Comparison of ENCODE assay signal across 18 cellular contexts in genomic region chr1:9086060-9086459, GRCh38. TPM values are rescaled to one million over a fixed set of nuclear protein-coding genes. Genes with fewer than 3 reads are reported as not detected.
A peak's percentile ranks its signal among the peaks of the same experiment; 100 is the strongest.
DNase-seq lines count a peak whose midpoint lies in the region; ATAC-seq and TF ChIP-seq lines count a peak whose summit lies in the region.
"Had no signal": no experiment of that assay in that cellular context is flagged by ENCODE, and none has a peak within 500 bp of the region (broad histone marks: within the 10 kb centered on the region; RNA-seq: fewer than 3 reads in every experiment).

No MANE protein-coding gene starts in this region.

- H3K9me3 Mint-ChIP-seq in nephron progenitor cell (peaks cover 29% of the 10 kb centered on the region), progenitor cell of endocrine pancreas (ENCODE audit: low read depth) (peaks cover 8% of the 10 kb centered on the region)
- H3K9me3 Mint-ChIP-seq in naive thymus-derived CD4-positive, alpha-beta T cell: no peaks in the 10 kb centered on the region
- H3K9me3 Mint-ChIP-seq: activated CD4-positive, alpha-beta memory T cell treated with anti-CD3 and anti-CD28 coated beads, Interleukin-2, amount 10 ng/mL, durations not matched to agents 7 days and 5 days had no signal

- H3K27me3 Mint-ChIP-seq in nephron progenitor cell (ENCODE audit: low read depth, poor library complexity) (peaks cover 14% of the 10 kb centered on the region), progenitor cell of endocrine pancreas (peaks cover 7% of the 10 kb centered on the region)
- H3K27me3 Mint-ChIP-seq in naive thymus-derived CD4-positive, alpha-beta T cell: peaks cover 5 to 31% (median 5%) of the 10 kb centered on the region in 5 donors

- H3K27me3 ChIP-seq in esophagus (ENCODE audit: control insufficient read depth in 1 of 2, insufficient read depth in 2 of 2, low read length in 2 of 2) (no peaks in the 10 kb centered on the region), body of pancreas (no peaks in the 10 kb centered on the region), colonic mucosa (no peaks in the 10 kb centered on the region)
- no peaks in the 10 kb centered on the region for H3K27me3 ChIP-seq in naive thymus-derived CD4-positive, alpha-beta T cell (ENCODE audit: control insufficient read depth in 2 of 2, insufficient read depth in 2 of 2, low read length in 2 of 2)

- TF ChIP-seq CTCF in nephron progenitor cell (IDR thresholded peaks at IDR 0.05) (no peak), progenitor cell of endocrine pancreas (IDR thresholded peaks at IDR 0.05; ENCODE audit: unreplicated experiment) (no peak), body of pancreas (IDR thresholded peaks at IDR 0.05) (no peak), colonic mucosa (IDR thresholded peaks at IDR 0.05) (no peak)

- H3K4me1 ChIP-seq in esophagus (ENCODE audit: control insufficient read depth in 2 of 2, insufficient read depth in 2 of 2, low read length in 1 of 2) (peaks cover 0 to 5% of the 10 kb centered on the region in 2 donors), body of pancreas (peaks cover 25% of the 10 kb centered on the region), colonic mucosa (peaks cover 4% of the 10 kb centered on the region)
- no peaks in the 10 kb centered on the region for H3K4me1 ChIP-seq in naive thymus-derived CD4-positive, alpha-beta T cell (ENCODE audit: control insufficient read depth in 2 of 2, insufficient read depth in 2 of 2, low read length in 2 of 2)

- intact Hi-C loops in body of pancreas (cut with DNase I) (no loop called here), colonic mucosa (cut with DNase I) (no loop called here)
- intact Hi-C loops in naive thymus-derived CD4-positive, alpha-beta T cell (cut with micrococcal nuclease): no loop called here

- CTCF ChIA-PET in naive thymus-derived CD4-positive, alpha-beta T cell (lab: Charles Lee): no interaction called here

- WGBS in esophagus, 2 donors: 26 to 38% methylated on average over 5 of the region's 5 CpGs
- WGBS in body of pancreas, 2 donors: 73 to 81% methylated on average over 5 of the region's 5 CpGs

- no peak overlapping the region for H3K9ac ChIP-seq in colonic mucosa (ENCODE audit: low read depth in 2 of 2, low read length in 2 of 2)

- H3K4me3 Mint-ChIP-seq in nephron progenitor cell (no peak overlapping the region), progenitor cell of endocrine pancreas (ENCODE audit: low read depth) (no peak overlapping the region)
- H3K4me3 Mint-ChIP-seq in naive thymus-derived CD4-positive, alpha-beta T cell: no peak overlapping the region
- H3K4me3 Mint-ChIP-seq: activated CD4-positive, alpha-beta memory T cell treated with anti-CD3 and anti-CD28 coated beads, Interleukin-2, amount 10 ng/mL, durations not matched to agents 7 days and 5 days had no signal

- no peak overlapping the region for H3K4me3 ChIP-seq in esophagus (ENCODE audit: low read depth in 1 of 2, low read length in 2 of 2)
- H3K4me3 ChIP-seq in body of pancreas: no peak overlapping the region
- H3K4me3 ChIP-seq in colonic mucosa: no peak overlapping the region
- no peak overlapping the region for H3K4me3 ChIP-seq in naive thymus-derived CD4-positive, alpha-beta T cell (ENCODE audit: low read length)

- H3K9me3 ChIP-seq in esophagus (ENCODE audit: control insufficient read depth in 2 of 2, insufficient read depth in 1 of 2, low read depth in 1 of 2, low read length in 1 of 2) (no peaks in the 10 kb centered on the region), body of pancreas (no peaks in the 10 kb centered on the region), colonic mucosa (no peaks in the 10 kb centered on the region)
- no peaks in the 10 kb centered on the region for H3K9me3 ChIP-seq in naive thymus-derived CD4-positive, alpha-beta T cell (ENCODE audit: control insufficient read depth in 2 of 3, low read length in 3 of 3)

- H3K27ac Mint-ChIP-seq in nephron progenitor cell: peak overlapping the region; percentile 35
- no peak overlapping the region for H3K27ac Mint-ChIP-seq in progenitor cell of endocrine pancreas
- H3K27ac Mint-ChIP-seq in naive thymus-derived CD4-positive, alpha-beta T cell: no peak overlapping the region
- H3K27ac Mint-ChIP-seq: activated CD4-positive, alpha-beta memory T cell treated with anti-CD3 and anti-CD28 coated beads, Interleukin-2, amount 10 ng/mL, durations not matched to agents 7 days and 5 days had no signal

- TF ChIP-seq POLR2A in body of pancreas (IDR thresholded peaks at IDR 0.05): no peak

- H3K36me3 ChIP-seq in esophagus (ENCODE audit: control insufficient read depth in 2 of 2, insufficient read depth in 2 of 2, low read length in 1 of 2): no peaks in the 10 kb centered on the region
- H3K36me3 ChIP-seq in body of pancreas (replicated peaks in 1 of 2; ENCODE audit: insufficient read depth in 1 of 2, low read depth in 2 of 2): no peaks in the 10 kb centered on the region
- no peaks in the 10 kb centered on the region for H3K36me3 ChIP-seq in colonic mucosa
- H3K36me3 ChIP-seq in naive thymus-derived CD4-positive, alpha-beta T cell (ENCODE audit: control insufficient read depth in 2 of 3, insufficient read depth in 3 of 3, low read length in 3 of 3): no peaks in the 10 kb centered on the region

- H3K4me1 Mint-ChIP-seq in nephron progenitor cell (peaks cover 33% of the 10 kb centered on the region), progenitor cell of endocrine pancreas (ENCODE audit: low read depth) (peaks cover 8% of the 10 kb centered on the region)
- H3K4me1 Mint-ChIP-seq in naive thymus-derived CD4-positive, alpha-beta T cell: peaks cover 10 to 25% (median 13%) of the 10 kb centered on the region in 7 donors

- no peak for ATAC-seq in body of pancreas
- ATAC-seq in naive thymus-derived CD4-positive, alpha-beta T cell: no peak
- ATAC-seq: left lobe of liver, Panc1 had no signal

- H3K27ac ChIP-seq in esophagus (ENCODE audit: low read depth in 2 of 2, low read length in 1 of 2) (peak overlapping the region; percentile 58 to 83), body of pancreas (no peak overlapping the region), colonic mucosa (no peak overlapping the region)
- no peak overlapping the region for H3K27ac ChIP-seq in naive thymus-derived CD4-positive, alpha-beta T cell (ENCODE audit: low read depth, low read length)

- POLR2A ChIA-PET in naive thymus-derived CD4-positive, alpha-beta T cell (lab: Charles Lee): no interaction called here

- H3K36me3 Mint-ChIP-seq in nephron progenitor cell (ENCODE audit: low read depth): peaks cover 15% of the 10 kb centered on the region
- peaks cover 2% of the 10 kb centered on the region for H3K36me3 Mint-ChIP-seq in progenitor cell of endocrine pancreas (ENCODE audit: insufficient read depth)
- peaks cover 0 to 1% (median 0%) of the 10 kb centered on the region in 5 donors for H3K36me3 Mint-ChIP-seq in naive thymus-derived CD4-positive, alpha-beta T cell

- peak; percentile 90 for DNase-seq in DMS79 (lab: John Stamatoyannopoulos, UW)
- peak; percentile 53 for DNase-seq in NCI-H187 treated with DMSO at 0.1 percent for 48 hours (lab: John Stamatoyannopoulos, UW)
- no peak for DNase-seq in nephron progenitor cell
- no peak for DNase-seq in progenitor cell of endocrine pancreas (ENCODE audit: low spot score, unreplicated experiment)
- no peak for DNase-seq in body of pancreas
- no peak for DNase-seq in colonic mucosa
- DNase-seq in naive thymus-derived CD4-positive, alpha-beta T cell: no peak
- DNase-seq: activated CD4-positive, alpha-beta memory T cell treated with anti-CD3 and anti-CD28 coated beads, Interleukin-2, amount 10 ng/mL, durations not matched to agents 7 days and 5 days; amygdala; erythroblast; hypothalamus; NCI-H446; retina; stimulated activated CD4-positive, alpha-beta T cell treated with anti-CD3 and anti-CD28 coated beads, Interleukin-1b, Interleukin-23, amount 100 ng/mL, for 48 hours; substantia nigra had no signal

RNA-seq across cellular contexts. Expression of gene SLC2A5, which starts 16.6 kb away (rescaled TPM):
- polyA plus RNA-seq in esophagus: 1 to 10 TPM; 3.5 to 3.6 TPM
- not detected in 2 replicates for total RNA-seq in progenitor cell of endocrine pancreas
- under 1 TPM; under 0.01 to 0.26 TPM for total RNA-seq in body of pancreas
- total RNA-seq in colonic mucosa: 1 to 10 TPM; 1.8 to 4.9 TPM
- total RNA-seq in naive thymus-derived CD4-positive, alpha-beta T cell: 1 to 10 TPM in 1 of 5 experiments, under 1 TPM in 3, not detected in 1; 0.08 to 1.1 (median 0.14) TPM
- not detected for polyA plus RNA-seq in naive thymus-derived CD4-positive, alpha-beta T cell

RNA-seq across cellular contexts. Expression of gene GPR157, which starts 42.8 kb away (rescaled TPM):
- polyA plus RNA-seq in esophagus: 10 to 100 TPM; 15.7 to 15.9 TPM
- total RNA-seq in progenitor cell of endocrine pancreas: 1.1 and 3.6 TPM in 2 replicates
- total RNA-seq in body of pancreas: 10 to 100 TPM in 1 of 2 donors, 1 to 10 TPM in 1; 6.0 to 13.5 TPM
- 10 to 100 TPM; 12.2 to 15.9 TPM for total RNA-seq in colonic mucosa
- total RNA-seq in naive thymus-derived CD4-positive, alpha-beta T cell: 10 to 100 TPM in 2 of 5 experiments, 1 to 10 TPM in 3; 4.0 to 14.1 (median 5.9) TPM
- polyA plus RNA-seq in naive thymus-derived CD4-positive, alpha-beta T cell: 1 to 10 TPM; 1.4 to 2.0 TPM

RNA-seq across cellular contexts. Expression of gene SLC2A7, which starts 59.8 kb away (rescaled TPM):
- not detected for polyA plus RNA-seq in esophagus
- total RNA-seq in progenitor cell of endocrine pancreas: not detected in 2 replicates
- not detected for total RNA-seq in body of pancreas
- not detected for total RNA-seq in colonic mucosa
- total RNA-seq in naive thymus-derived CD4-positive, alpha-beta T cell: not detected
- polyA plus RNA-seq in naive thymus-derived CD4-positive, alpha-beta T cell: under 1 TPM in 1 of 2 donors, not detected in 1; 0.19 TPM
- total RNA-seq: activated CD4-positive, alpha-beta memory T cell treated with anti-CD3 and anti-CD28 coated beads, Interleukin-2, amount 10 ng/mL, durations not matched to agents 7 days and 5 days; left lobe of liver had no signal

Comparison
In these comparisons a context has a peak if more than half of its experiments do, and no peak if none do; other contexts are left out.
1. DNase-seq: peak in DMS79 (single experiment) and NCI-H187 treated with DMSO at 0.1 percent for 48 hours (single experiment); none in nephron progenitor cell (single experiment), progenitor cell of endocrine pancreas (single experiment), body of pancreas (0 of 4), colonic mucosa (single experiment) and naive thymus-derived CD4-positive, alpha-beta T cell (0 of 9).
2. H3K27ac ChIP-seq: peak in esophagus (2 of 2); none in body of pancreas (0 of 4), colonic mucosa (single experiment) and naive thymus-derived CD4-positive, alpha-beta T cell (single experiment).